ENCODE assay signal across 4 cellular contexts in genomic region chr1:230070321-230071208, GRCh38.
A peak's percentile ranks its signal among the peaks of the same experiment; 100 is the strongest.
TF ChIP-seq lines count a peak whose summit lies in the region.

No MANE protein-coding gene starts in this region.

TF ChIP-seq in A549, 52 proteins besides CTCF, POLR2A, EP300 and RAD21:
- TF ChIP-seq JUNB (IDR thresholded peaks at IDR 0.05) = no peak
- no peak for TF ChIP-seq BCL3 (IDR thresholded peaks at IDR 0.05)
- TF ChIP-seq, protein P1, sequence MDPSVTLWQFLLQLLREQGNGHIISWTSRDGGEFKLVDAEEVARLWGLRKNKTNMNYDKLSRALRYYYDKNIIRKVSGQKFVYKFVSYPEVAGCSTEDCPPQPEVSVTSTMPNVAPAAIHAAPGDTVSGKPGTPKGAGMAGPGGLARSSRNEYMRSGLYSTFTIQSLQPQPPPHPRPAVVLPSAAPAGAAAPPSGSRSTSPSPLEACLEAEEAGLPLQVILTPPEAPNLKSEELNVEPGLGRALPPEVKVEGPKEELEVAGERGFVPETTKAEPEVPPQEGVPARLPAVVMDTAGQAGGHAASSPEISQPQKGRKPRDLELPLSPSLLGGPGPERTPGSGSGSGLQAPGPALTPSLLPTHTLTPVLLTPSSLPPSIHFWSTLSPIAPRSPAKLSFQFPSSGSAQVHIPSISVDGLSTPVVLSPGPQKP (IDR thresholded peaks at IDR 0.05; ENCODE audit: low read depth, low read length) = no peak
- no peak for TF ChIP-seq PBX3 (IDR thresholded peaks at IDR 0.05)
- TF ChIP-seq CBX2 (IDR thresholded peaks at IDR 0.05; ENCODE audit: borderline replicate concordance, low read depth) = no peak
- TF ChIP-seq EHF (CRISPR knock-in tag; IDR thresholded peaks at IDR 0.05) = no peak
- no peak for TF ChIP-seq MAFK (IDR thresholded peaks at IDR 0.05; ENCODE audit: partially characterized antibody)
- no peak for TF ChIP-seq KDM5A (IDR thresholded peaks at IDR 0.05)
- TF ChIP-seq, protein P2, sequence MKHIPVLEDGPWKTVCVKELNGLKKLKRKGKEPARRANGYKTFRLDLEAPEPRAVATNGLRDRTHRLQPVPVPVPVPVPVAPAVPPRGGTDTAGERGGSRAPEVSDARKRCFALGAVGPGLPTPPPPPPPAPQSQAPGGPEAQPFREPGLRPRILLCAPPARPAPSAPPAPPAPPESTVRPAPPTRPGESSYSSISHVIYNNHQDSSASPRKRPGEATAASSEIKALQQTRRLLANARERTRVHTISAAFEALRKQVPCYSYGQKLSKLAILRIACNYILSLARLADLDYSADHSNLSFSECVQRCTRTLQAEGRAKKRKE (CRISPR knock-in tag; IDR thresholded peaks at IDR 0.05; ENCODE audit: low read depth) = no peak
- TF ChIP-seq RFX5 (IDR thresholded peaks at IDR 0.05) = no peak

TF ChIP-seq in HEK293, 187 proteins besides CTCF, POLR2A, EP300 and RAD21:
- TF ChIP-seq, protein P3, sequence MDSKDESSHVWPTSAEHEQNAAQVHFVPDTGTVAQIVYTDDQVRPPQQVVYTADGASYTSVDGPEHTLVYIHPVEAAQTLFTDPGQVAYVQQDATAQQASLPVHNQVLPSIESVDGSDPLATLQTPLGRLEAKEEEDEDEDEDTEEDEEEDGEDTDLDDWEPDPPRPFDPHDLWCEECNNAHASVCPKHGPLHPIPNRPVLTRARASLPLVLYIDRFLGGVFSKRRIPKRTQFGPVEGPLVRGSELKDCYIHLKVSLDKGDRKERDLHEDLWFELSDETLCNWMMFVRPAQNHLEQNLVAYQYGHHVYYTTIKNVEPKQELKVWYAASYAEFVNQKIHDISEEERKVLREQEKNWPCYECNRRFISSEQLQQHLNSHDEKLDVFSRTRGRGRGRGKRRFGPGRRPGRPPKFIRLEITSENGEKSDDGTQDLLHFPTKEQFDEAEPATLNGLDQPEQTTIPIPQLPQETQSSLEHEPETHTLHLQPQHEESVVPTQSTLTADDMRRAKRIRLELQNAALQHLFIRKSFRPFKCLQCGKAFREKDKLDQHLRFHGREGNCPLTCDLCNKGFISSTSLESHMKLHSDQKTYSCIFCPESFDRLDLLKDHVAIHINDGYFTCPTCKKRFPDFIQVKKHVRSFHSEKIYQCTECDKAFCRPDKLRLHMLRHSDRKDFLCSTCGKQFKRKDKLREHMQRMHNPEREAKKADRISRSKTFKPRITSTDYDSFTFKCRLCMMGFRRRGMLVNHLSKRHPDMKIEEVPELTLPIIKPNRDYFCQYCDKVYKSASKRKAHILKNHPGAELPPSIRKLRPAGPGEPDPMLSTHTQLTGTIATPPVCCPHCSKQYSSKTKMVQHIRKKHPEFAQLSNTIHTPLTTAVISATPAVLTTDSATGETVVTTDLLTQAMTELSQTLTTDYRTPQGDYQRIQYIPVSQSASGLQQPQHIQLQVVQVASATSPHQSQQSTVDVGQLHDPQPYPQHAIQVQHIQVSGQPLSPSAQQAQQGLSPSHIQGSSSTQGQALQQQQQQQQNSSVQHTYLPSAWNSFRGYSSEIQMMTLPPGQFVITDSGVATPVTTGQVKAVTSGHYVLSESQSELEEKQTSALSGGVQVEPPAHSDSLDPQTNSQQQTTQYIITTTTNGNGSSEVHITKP (tag by site-specific recombination; IDR thresholded peaks at IDR 0.05) = peak; percentile 69
- no peak for TF ChIP-seq PRDM6 (tag by site-specific recombination; IDR thresholded peaks at IDR 0.05)

TF ChIP-seq in GM12878, 131 proteins besides CTCF, POLR2A, EP300 and RAD21:
- TF ChIP-seq, protein P4, sequence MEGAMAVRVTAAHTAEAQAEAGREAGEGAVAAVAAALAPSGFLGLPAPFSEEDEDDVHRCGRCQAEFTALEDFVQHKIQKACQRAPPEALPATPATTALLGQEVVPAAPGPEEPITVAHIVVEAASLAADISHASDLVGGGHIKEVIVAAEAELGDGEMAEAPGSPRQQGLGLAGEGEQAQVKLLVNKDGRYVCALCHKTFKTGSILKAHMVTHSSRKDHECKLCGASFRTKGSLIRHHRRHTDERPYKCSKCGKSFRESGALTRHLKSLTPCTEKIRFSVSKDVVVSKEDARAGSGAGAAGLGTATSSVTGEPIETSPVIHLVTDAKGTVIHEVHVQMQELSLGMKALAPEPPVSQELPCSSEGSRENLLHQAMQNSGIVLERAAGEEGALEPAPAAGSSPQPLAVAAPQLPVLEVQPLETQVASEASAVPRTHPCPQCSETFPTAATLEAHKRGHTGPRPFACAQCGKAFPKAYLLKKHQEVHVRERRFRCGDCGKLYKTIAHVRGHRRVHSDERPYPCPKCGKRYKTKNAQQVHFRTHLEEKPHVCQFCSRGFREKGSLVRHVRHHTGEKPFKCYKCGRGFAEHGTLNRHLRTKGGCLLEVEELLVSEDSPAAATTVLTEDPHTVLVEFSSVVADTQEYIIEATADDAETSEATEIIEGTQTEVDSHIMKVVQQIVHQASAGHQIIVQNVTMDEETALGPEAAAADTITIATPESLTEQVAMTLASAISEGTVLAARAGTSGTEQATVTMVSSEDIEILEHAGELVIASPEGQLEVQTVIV (IDR thresholded peaks at IDR 0.05; ENCODE audit: borderline replicate concordance, partially characterized antibody) = no peak
- TF ChIP-seq CEBPB (IDR thresholded peaks at IDR 0.05; ENCODE audit: borderline replicate concordance in 1 of 2, low read depth in 2 of 2, low read length in 2 of 2) = no peak
- TF ChIP-seq PKNOX1 (IDR thresholded peaks at IDR 0.05) = no peak

TF ChIP-seq in neural cell, 6 proteins besides CTCF, POLR2A, EP300 and RAD21:
- TF ChIP-seq SMC3 (conservative IDR thresholded peaks at IDR 0.05; ENCODE audit: poor library complexity) (no peak), MXI1 (conservative IDR thresholded peaks at IDR 0.05; ENCODE audit: poor library complexity, severe bottlenecking) (no peak), EZH2 (IDR thresholded peaks at IDR 0.05; ENCODE audit: borderline replicate concordance, insufficient read depth, low read length, poor library complexity, severe bottlenecking) (no peak), TAF1 (IDR thresholded peaks at IDR 0.05; ENCODE audit: low read depth) (no peak), POLR2AphosphoS5 (IDR thresholded peaks at IDR 0.05) (no peak)
- TF ChIP-seq, protein P5, sequence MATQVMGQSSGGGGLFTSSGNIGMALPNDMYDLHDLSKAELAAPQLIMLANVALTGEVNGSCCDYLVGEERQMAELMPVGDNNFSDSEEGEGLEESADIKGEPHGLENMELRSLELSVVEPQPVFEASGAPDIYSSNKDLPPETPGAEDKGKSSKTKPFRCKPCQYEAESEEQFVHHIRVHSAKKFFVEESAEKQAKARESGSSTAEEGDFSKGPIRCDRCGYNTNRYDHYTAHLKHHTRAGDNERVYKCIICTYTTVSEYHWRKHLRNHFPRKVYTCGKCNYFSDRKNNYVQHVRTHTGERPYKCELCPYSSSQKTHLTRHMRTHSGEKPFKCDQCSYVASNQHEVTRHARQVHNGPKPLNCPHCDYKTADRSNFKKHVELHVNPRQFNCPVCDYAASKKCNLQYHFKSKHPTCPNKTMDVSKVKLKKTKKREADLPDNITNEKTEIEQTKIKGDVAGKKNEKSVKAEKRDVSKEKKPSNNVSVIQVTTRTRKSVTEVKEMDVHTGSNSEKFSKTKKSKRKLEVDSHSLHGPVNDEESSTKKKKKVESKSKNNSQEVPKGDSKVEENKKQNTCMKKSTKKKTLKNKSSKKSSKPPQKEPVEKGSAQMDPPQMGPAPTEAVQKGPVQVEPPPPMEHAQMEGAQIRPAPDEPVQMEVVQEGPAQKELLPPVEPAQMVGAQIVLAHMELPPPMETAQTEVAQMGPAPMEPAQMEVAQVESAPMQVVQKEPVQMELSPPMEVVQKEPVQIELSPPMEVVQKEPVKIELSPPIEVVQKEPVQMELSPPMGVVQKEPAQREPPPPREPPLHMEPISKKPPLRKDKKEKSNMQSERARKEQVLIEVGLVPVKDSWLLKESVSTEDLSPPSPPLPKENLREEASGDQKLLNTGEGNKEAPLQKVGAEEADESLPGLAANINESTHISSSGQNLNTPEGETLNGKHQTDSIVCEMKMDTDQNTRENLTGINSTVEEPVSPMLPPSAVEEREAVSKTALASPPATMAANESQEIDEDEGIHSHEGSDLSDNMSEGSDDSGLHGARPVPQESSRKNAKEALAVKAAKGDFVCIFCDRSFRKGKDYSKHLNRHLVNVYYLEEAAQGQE (IDR thresholded peaks at IDR 0.05; ENCODE audit: borderline replicate concordance) = no peak
